ENCODE assay signal across 6 cellular contexts in genomic region chr15:82012908-82013307, GRCh38.
"Had no signal": no experiment of that assay in that cellular context is flagged by ENCODE, and none has a peak within 500 bp of the region (broad histone marks: within the 10 kb centered on the region; RNA-seq: fewer than 3 reads in every experiment).

No MANE protein-coding gene starts in this region.

- DNase-seq: GM23248, GOT3, H7, HCEC 1CT, IMR-90 had no signal

- H3K9ac ChIP-seq: GM23248 had no signal

- H3K27ac ChIP-seq: GM23248 had no signal

- FAIRE-seq: HTR-8/SVneo had no signal

- H3K4me3 ChIP-seq: GM23248 had no signal

- H2AFZ ChIP-seq: GM23248 had no signal
